In genomic region chr15:100593431-100593830, GRCh38 we compare ENCODE assay signal across 18 cellular contexts.
"Had no signal": no experiment of that assay in that cellular context is flagged by ENCODE, and none has a peak within 500 bp of the region (broad histone marks: within the 10 kb centered on the region; RNA-seq: fewer than 3 reads in every experiment).

No MANE protein-coding gene starts in this region.

- DNase-seq: activated CD4-positive, alpha-beta T cell treated with anti-CD3 and anti-CD28 coated beads for 48 hours; activated gamma-delta T cell; aorta; central memory CD4-positive, alpha-beta T cell; erythroblast; heart right ventricle; left lung; occipital lobe; posterior cingulate gyrus; retina; SIG-M5; stimulated activated CD4-positive, alpha-beta T cell treated with anti-CD3 and anti-CD28 coated beads, Interleukin-12 subunit alpha, Interleukin-12 subunit beta, amount 100 ng/mL, for 4 hours; stimulated activated CD4-positive, alpha-beta T cell treated with anti-CD3 and anti-CD28 coated beads, Interleukin-1b, Interleukin-23, amount 100 ng/mL, for 48 hours; stimulated activated naive CD4-positive, alpha-beta T cell treated with Interleukin-2 at 50 U/mL for 16 hours; transverse colon; uterus had no signal

- H3K4me3 Mint-ChIP-seq: mesothelial cell of epicardium had no signal

- H3K27ac Mint-ChIP-seq: mesothelial cell of epicardium had no signal

- ATAC-seq: heart right ventricle, left lung, SK-N-SH treated with all-trans-retinoic acid at 6 μM for 48 hours had no signal
